Comparison of ENCODE assay signal across 34 cellular contexts in genomic region chr9:37011530-37011929, GRCh38. TPM values are rescaled to one million over a fixed set of nuclear protein-coding genes. Genes with fewer than 3 reads are reported as not detected.
A peak's percentile ranks its signal among the peaks of the same experiment; 100 is the strongest.
DNase-seq lines count a peak whose midpoint lies in the region; ATAC-seq, FAIRE-seq and TF ChIP-seq lines count a peak whose summit lies in the region.
"Had no signal": no experiment of that assay in that cellular context is flagged by ENCODE, and none has a peak within 500 bp of the region (broad histone marks: within the 10 kb centered on the region; RNA-seq: fewer than 3 reads in every experiment).

No MANE protein-coding gene starts in this region.

- no peak overlapping the region for H2AFZ ChIP-seq in OCI-LY3 (ENCODE audit: low read depth, low read length)
- H2AFZ ChIP-seq: neural progenitor cell, PC-9 had no signal

- peaks cover 69% of the 10 kb centered on the region for H3K36me3 Mint-ChIP-seq in stimulated activated memory B cell treated with anti-CD40 and anti-IgM and Interleukin-4, amounts not matched to agents 10 μg/mL and 1 μg/mL and 100 μg/mL, for 72 hours
- H3K36me3 Mint-ChIP-seq: CD14-positive monocyte had no signal

- no peaks in the 10 kb centered on the region for H3K9me3 Mint-ChIP-seq in stimulated activated memory B cell treated with anti-CD40 and anti-IgM and Interleukin-4, amounts not matched to agents 10 μg/mL and 1 μg/mL and 100 μg/mL, for 72 hours
- H3K9me3 Mint-ChIP-seq: activated CD4-positive, alpha-beta memory T cell treated with anti-CD3 and anti-CD28 coated beads, Interleukin-2, amount 10 ng/mL, durations not matched to agents 7 days and 5 days; CD14-positive monocyte; neural progenitor cell; T-helper 1 cell treated with Interleukin-12 subunit alpha and Interleukin-12 subunit beta and Interleukin-4 antibody, amounts not matched to agents 30 μg/mL and 1 μg/mL, for 36 hours had no signal

- ATAC-seq in GM21381 (IDR thresholded peaks at IDR 0.05; ENCODE audit: unreplicated experiment) (peak; percentile 43), HG02798 (IDR thresholded peaks at IDR 0.05; ENCODE audit: poor library complexity, unreplicated experiment) (no peak)
- ATAC-seq in stimulated activated memory B cell treated with anti-CD40 and anti-IgM and Interleukin-4, amounts not matched to agents 10 μg/mL and 1 μg/mL and 100 μg/mL, for 72 hours: peak; percentile 44
- ATAC-seq: esophagus mucosa; left lobe of liver; pancreas; stimulated activated naive CD8-positive, alpha-beta T cell treated with anti-CD3 and anti-CD28 coated beads, Interleukin-15, Interleukin-2, amounts not matched to agents 100 U/mL and 50 U/mL, for 24 hours had no signal

- H3K36me3 ChIP-seq in OCI-LY3 (replicated peaks; ENCODE audit: low read depth, low read length): peaks cover 77% of the 10 kb centered on the region
- H3K36me3 ChIP-seq: brain microvascular endothelial cell, MG63, neural progenitor cell, pancreas, thoracic aorta had no signal

- H3K27me3 ChIP-seq in OCI-LY3 (ENCODE audit: low read depth, low read length): no peaks in the 10 kb centered on the region

- H3K4me1 ChIP-seq in OCI-LY3 (ENCODE audit: low read length): peaks cover 89% of the 10 kb centered on the region
- H3K4me1 ChIP-seq: pancreas had no signal

- H3K4me2 ChIP-seq in OCI-LY3 (ENCODE audit: low read length): peak overlapping the region; percentile 23
- H3K4me2 ChIP-seq: neural progenitor cell, PC-9, SK-N-SH had no signal

- H3K9me3 ChIP-seq in OCI-LY3 (ENCODE audit: insufficient read depth, low read length): no peaks in the 10 kb centered on the region
- H3K9me3 ChIP-seq: MG63, pancreas, SK-N-SH, thoracic aorta had no signal

- TF ChIP-seq POLR2A in GM12891 (IDR thresholded peaks at IDR 0.05; ENCODE audit: low read depth, low read length): no peak

- DNase-seq in GM12891 (ENCODE audit: insufficient read length, low spot score): no peak
- DNase-seq in activated effector memory CD4-positive, alpha-beta T cell treated with anti-CD3 and anti-CD28 coated beads, Interleukin-2, amount 50 U/mL, for 16 hours: no peak
- DNase-seq in NCI-H345 (lab: John Stamatoyannopoulos, UW): no peak
- DNase-seq in LoVo (ENCODE audit: low spot score): no peak
- DNase-seq: activated CD4-positive, alpha-beta memory T cell treated with anti-CD3 and anti-CD28 coated beads, Interleukin-2, amount 10 ng/mL, durations not matched to agents 7 days and 5 days; activated CD4-positive, alpha-beta T cell treated with anti-CD3 and anti-CD28 coated beads for 1 hour; activated CD8-positive, alpha-beta memory T cell treated with anti-CD3 and anti-CD28 coated beads, Interleukin-2, amount 50 U/mL, for 4 hours; activated naive CD4-positive, alpha-beta T cell treated with anti-CD3 and anti-CD28 coated beads, Interleukin-2, amount 50 U/mL, for 16 hours; amygdala; brain microvascular endothelial cell; DND-41; H7; KBM-7; mesendoderm; MG63; NCI-H1105 treated with DMSO at 0.1 percent for 48 hours; NCI-H187 treated with DMSO at 0.1 percent for 48 hours; NCI-H524; pancreas; PC-9; SK-N-SH; small intestine; stimulated activated naive CD8-positive, alpha-beta T cell treated with anti-CD3 and anti-CD28 coated beads, Interleukin-15, Interleukin-2, amounts not matched to agents 100 U/mL and 50 U/mL, for 24 hours had no signal

- no peak overlapping the region for H3K9ac ChIP-seq in OCI-LY3 (ENCODE audit: low read length)
- H3K9ac ChIP-seq: neural progenitor cell, SK-N-SH had no signal

- H3K27ac Mint-ChIP-seq in stimulated activated memory B cell treated with anti-CD40 and anti-IgM and Interleukin-4, amounts not matched to agents 10 μg/mL and 1 μg/mL and 100 μg/mL, for 72 hours: peak overlapping the region; percentile 90
- H3K27ac Mint-ChIP-seq: activated CD4-positive, alpha-beta memory T cell treated with anti-CD3 and anti-CD28 coated beads, Interleukin-2, amount 10 ng/mL, durations not matched to agents 7 days and 5 days; CD14-positive monocyte; T-helper 1 cell treated with Interleukin-12 subunit alpha and Interleukin-12 subunit beta and Interleukin-4 antibody, amounts not matched to agents 30 μg/mL and 1 μg/mL, for 36 hours had no signal

- peaks cover 77% of the 10 kb centered on the region for H4K20me1 ChIP-seq in OCI-LY3 (ENCODE audit: insufficient read depth, low read length)

- H3K4me3 ChIP-seq in OCI-LY3 (ENCODE audit: low read length): no peak overlapping the region
- H3K4me3 ChIP-seq: MG63, neural progenitor cell, pancreas, PC-9, thoracic aorta had no signal

- H3K4me3 Mint-ChIP-seq in stimulated activated memory B cell treated with anti-CD40 and anti-IgM and Interleukin-4, amounts not matched to agents 10 μg/mL and 1 μg/mL and 100 μg/mL, for 72 hours: peak overlapping the region; percentile 45
- H3K4me3 Mint-ChIP-seq: activated CD4-positive, alpha-beta memory T cell treated with anti-CD3 and anti-CD28 coated beads, Interleukin-2, amount 10 ng/mL, durations not matched to agents 7 days and 5 days; neural progenitor cell; T-helper 1 cell treated with Interleukin-12 subunit alpha and Interleukin-12 subunit beta and Interleukin-4 antibody, amounts not matched to agents 30 μg/mL and 1 μg/mL, for 36 hours had no signal

- FAIRE-seq in GM12891 (lab: Jason Lieb, UNC): peak; percentile 94
- FAIRE-seq: pancreas, small intestine, TTC549 had no signal

- H3K79me2 ChIP-seq in OCI-LY3 (ENCODE audit: low read length): peaks cover 97% of the 10 kb centered on the region

- H3K4me1 Mint-ChIP-seq in stimulated activated memory B cell treated with anti-CD40 and anti-IgM and Interleukin-4, amounts not matched to agents 10 μg/mL and 1 μg/mL and 100 μg/mL, for 72 hours: peaks cover 83% of the 10 kb centered on the region
- H3K4me1 Mint-ChIP-seq: activated CD4-positive, alpha-beta memory T cell treated with anti-CD3 and anti-CD28 coated beads, Interleukin-2, amount 10 ng/mL, durations not matched to agents 7 days and 5 days; CD14-positive monocyte had no signal

- H3K27ac ChIP-seq in OCI-LY3 (ENCODE audit: low read length): peak overlapping the region; percentile 43
- H3K27ac ChIP-seq: brain microvascular endothelial cell, neural progenitor cell, pancreas, PC-9, thoracic aorta had no signal

- no peaks in the 10 kb centered on the region for H3K27me3 Mint-ChIP-seq in stimulated activated memory B cell treated with anti-CD40 and anti-IgM and Interleukin-4, amounts not matched to agents 10 μg/mL and 1 μg/mL and 100 μg/mL, for 72 hours

- no peak for TF ChIP-seq CTCF in OCI-LY3 (IDR thresholded peaks at IDR 0.05; ENCODE audit: low read depth, low read length)

TF ChIP-seq in GM12891, 5 proteins besides CTCF, POLR2A, EP300 and RAD21:
- TF ChIP-seq POLR2AphosphoS5 (IDR thresholded peaks at IDR 0.05; ENCODE audit: low read depth, low read length) (no peak), SPI1 (IDR thresholded peaks at IDR 0.05; ENCODE audit: low read depth, low read length) (no peak), TAF1 (IDR thresholded peaks at IDR 0.05; ENCODE audit: low read depth, low read length) (no peak), POU2F2 (IDR thresholded peaks at IDR 0.05; ENCODE audit: low read depth, low read length) (no peak), PAX5 (IDR thresholded peaks at IDR 0.05; ENCODE audit: insufficient read depth, low read length, severe bottlenecking) (no peak)

RNA-seq across cellular contexts. Expression of gene PAX5, which starts 22.5 kb away (rescaled TPM):
- polyA plus RNA-seq in GM12891 (2012; ENCODE audit: low read depth, missing spikeins): 43.1 TPM
